8 cellular contexts compared by ENCODE assay signal in genomic region chr17:16229912-16230561, GRCh38. TPM values are rescaled to one million over a fixed set of nuclear protein-coding genes. Genes with fewer than 3 reads are reported as not detected.
DNase-seq lines count a peak whose midpoint lies in the region; ATAC-seq, FAIRE-seq and TF ChIP-seq lines count a peak whose summit lies in the region.
"Not testable (repeated sequence)": the region's sequence is repeated elsewhere in the genome, so short reads cannot be mapped to it uniquely, and the experiment has no call there.

No MANE protein-coding gene starts in this region.

- CTCF ChIA-PET in A549 (lab: Yijun Ruan, JAX), result interaction anchor here (1.6 kb wide), 1 partner anchor 134 kb away, joined by 5 read pairs; no protein-coding TSS in a partner anchor

- not testable (repeated sequence) for TF ChIP-seq EP300 in A549 (IDR thresholded peaks at IDR 0.05)

- peaks cover 29% of the 10 kb centered on the region for H3K79me2 ChIP-seq in DND-41 (ENCODE audit: insufficient read depth, low read length)
- not testable (repeated sequence) for H3K79me2 ChIP-seq in Loucy (ENCODE audit: insufficient read depth, low read length)
- peaks cover 38% of the 10 kb centered on the region for H3K79me2 ChIP-seq in osteoblast (ENCODE audit: insufficient read depth, low read length)

- not testable (repeated sequence) for H3K27me3 ChIP-seq in DND-41 (ENCODE audit: insufficient read depth, low read length, poor library complexity); Loucy (ENCODE audit: insufficient read depth, low read length, poor library complexity, severe bottlenecking); osteoblast (ENCODE audit: insufficient read depth, low read length)

- TF ChIP-seq CTCF in A549 (IDR thresholded peaks at IDR 0.05); DND-41 (IDR thresholded peaks at IDR 0.05; ENCODE audit: borderline replicate concordance, extremely low read depth, low read length, poor library complexity, severe bottlenecking); Loucy (conservative IDR thresholded peaks at IDR 0.05; ENCODE audit: low read length); osteoblast (IDR thresholded peaks at IDR 0.05; ENCODE audit: extremely low read depth, low read depth, low read length): not testable (repeated sequence)

- not testable (repeated sequence) for TF ChIP-seq POLR2A in A549 (IDR thresholded peaks at IDR 0.05; ENCODE audit: low read length)

- not testable (repeated sequence) for H4K20me1 ChIP-seq in DND-41 (ENCODE audit: insufficient read depth, low read length); Loucy (ENCODE audit: insufficient read depth, low read length, poor library complexity, severe bottlenecking); osteoblast (ENCODE audit: insufficient read depth, low read length)

- not testable (repeated sequence) for H3F3A ChIP-seq in Loucy (ENCODE audit: low read depth)

- POLR2A ChIA-PET in A549 (lab: Yijun Ruan, JAX), result interaction anchor here (0.7 to 2.5 kb wide), 2 partner anchors 13 to 15 kb away, joined by 3 to 14 read pairs; partner anchors contain the start of genes NCOR1 and PIGL

- not testable (repeated sequence) for H3K9me3 Mint-ChIP-seq in activated CD4-positive, alpha-beta T cell treated with anti-CD3 and anti-CD28 coated beads, Interleukin-2, amount 10 ng/mL, durations not matched to agents 24 days and 14 days; activated T-cell treated with anti-CD3 and anti-CD28 coated beads, Interleukin-2, amount 50 U/mL, for 4 hours; activated naive CD4-positive, alpha-beta T cell treated with anti-CD3 and anti-CD28 coated beads, Interleukin-2, amount 50 U/mL, for 72 hours

- H3K4me2 ChIP-seq in A549; DND-41 (ENCODE audit: insufficient read depth, low read length): not testable (repeated sequence)
- H3K4me2 ChIP-seq in Loucy (ENCODE audit: low read depth, low read length, poor library complexity, severe bottlenecking) (peak overlapping the region; percentile 56), osteoblast (ENCODE audit: insufficient read depth, low read length) (peak overlapping the region; percentile 1)

- not testable (repeated sequence) for DNase-seq in A549 (ENCODE audit: low read depth in 1 of 2, low spot score in 1 of 2); DND-41; activated CD4-positive, alpha-beta T cell treated with anti-CD3 and anti-CD28 coated beads, Interleukin-2, amount 10 ng/mL, durations not matched to agents 24 days and 14 days; activated T-cell treated with anti-CD3 and anti-CD28 coated beads, Interleukin-2, amount 50 U/mL, for 4 hours; activated naive CD4-positive, alpha-beta T cell treated with anti-CD3 and anti-CD28 coated beads, Interleukin-2, amount 50 U/mL, for 72 hours (ENCODE audit: low spot score in 2 of 2); osteoblast (ENCODE audit: insufficient read length, low spot score, missing footprints)
- peak; percentile 26 for DNase-seq in ecto neural progenitor cell (ENCODE audit: low spot score)

- H3K4me1 Mint-ChIP-seq in activated CD4-positive, alpha-beta T cell treated with anti-CD3 and anti-CD28 coated beads, Interleukin-2, amount 10 ng/mL, durations not matched to agents 24 days and 14 days, result peaks cover 15% of the 10 kb centered on the region
- H3K4me1 Mint-ChIP-seq in activated T-cell treated with anti-CD3 and anti-CD28 coated beads, Interleukin-2, amount 50 U/mL, for 4 hours (ENCODE audit: low read depth), result peaks cover 24% of the 10 kb centered on the region

- not testable (repeated sequence) for H3K9ac ChIP-seq in DND-41 (ENCODE audit: low read depth, low read length)
- H3K9ac ChIP-seq in Loucy (ENCODE audit: low read depth, low read length, poor library complexity, severe bottlenecking), result peak overlapping the region; percentile 9

- H3K36me3 Mint-ChIP-seq in activated CD4-positive, alpha-beta T cell treated with anti-CD3 and anti-CD28 coated beads, Interleukin-2, amount 10 ng/mL, durations not matched to agents 24 days and 14 days (ENCODE audit: low read depth), result peaks cover 24% of the 10 kb centered on the region
- peaks cover 13% of the 10 kb centered on the region for H3K36me3 Mint-ChIP-seq in activated T-cell treated with anti-CD3 and anti-CD28 coated beads, Interleukin-2, amount 50 U/mL, for 4 hours (ENCODE audit: insufficient read depth)
- H3K36me3 Mint-ChIP-seq in activated naive CD4-positive, alpha-beta T cell treated with anti-CD3 and anti-CD28 coated beads, Interleukin-2, amount 50 U/mL, for 72 hours, result not testable (repeated sequence)

- not testable (repeated sequence) for H3K4me3 ChIP-seq in A549; DND-41 (ENCODE audit: low read depth in 1 of 2, low read length in 2 of 2); osteoblast (ENCODE audit: insufficient read depth, low read length)
- peak overlapping the region; percentile 30 for H3K4me3 ChIP-seq in Loucy (ENCODE audit: low read length, poor library complexity, severe bottlenecking)

- H2AFZ ChIP-seq in DND-41 (ENCODE audit: low read depth, low read length); osteoblast (ENCODE audit: low read length): not testable (repeated sequence)
- H2AFZ ChIP-seq in Loucy (ENCODE audit: low read length), result peak overlapping the region; percentile 23

- not testable (repeated sequence) for TF ChIP-seq RAD21 in A549 (conservative IDR thresholded peaks at IDR 0.05 in 1 of 2, IDR thresholded peaks at IDR 0.05 in 1 of 2)

- not testable (repeated sequence) for H3K4me1 ChIP-seq in A549; DND-41 (ENCODE audit: insufficient read depth, low read length); osteoblast (ENCODE audit: insufficient read depth, low read length)
- peaks cover 11% of the 10 kb centered on the region for H3K4me1 ChIP-seq in Loucy (ENCODE audit: insufficient read depth, low read length, poor library complexity, severe bottlenecking)

- H3K9me3 ChIP-seq in A549; DND-41 (ENCODE audit: insufficient read depth, low read length, severe bottlenecking); Loucy (ENCODE audit: insufficient read depth, low read depth, low read length); osteoblast (ENCODE audit: low read depth, low read length): not testable (repeated sequence)

- H3K27ac Mint-ChIP-seq in activated CD4-positive, alpha-beta T cell treated with anti-CD3 and anti-CD28 coated beads, Interleukin-2, amount 10 ng/mL, durations not matched to agents 24 days and 14 days, result peak overlapping the region; percentile 82
- peak overlapping the region; percentile 88 to 95 for H3K27ac Mint-ChIP-seq in activated naive CD4-positive, alpha-beta T cell treated with anti-CD3 and anti-CD28 coated beads, Interleukin-2, amount 50 U/mL, for 72 hours

- peak overlapping the region; percentile 69 for H3K4me3 Mint-ChIP-seq in activated CD4-positive, alpha-beta T cell treated with anti-CD3 and anti-CD28 coated beads, Interleukin-2, amount 10 ng/mL, durations not matched to agents 24 days and 14 days
- peak overlapping the region; percentile 48 for H3K4me3 Mint-ChIP-seq in activated T-cell treated with anti-CD3 and anti-CD28 coated beads, Interleukin-2, amount 50 U/mL, for 4 hours

- FAIRE-seq in A549 (lab: Jason Lieb, UNC), result peak; percentile 18

- intact Hi-C loops in activated CD4-positive, alpha-beta T cell treated with anti-CD3 and anti-CD28 coated beads, Interleukin-2, amount 10 ng/mL, durations not matched to agents 24 days and 14 days (cut with micrococcal nuclease), result loop anchor here (1.0 kb wide), 2 partner anchors 15 to 56 kb away; partner anchors contain the start of gene NCOR1

- not testable (repeated sequence) for H3K36me3 ChIP-seq in DND-41 (ENCODE audit: insufficient read depth, low read length); Loucy (ENCODE audit: insufficient read depth, low read length); osteoblast (ENCODE audit: insufficient read depth, low read length)

- H3K27ac ChIP-seq in A549; DND-41 (ENCODE audit: low read length): not testable (repeated sequence)
- H3K27ac ChIP-seq in osteoblast (ENCODE audit: low read depth, low read length), result peak overlapping the region; percentile 28

- 93% methylated on average over 8 of the region's 8 CpGs for WGBS in A549 (ENCODE audit: missing lambda C conversion rate)

- not testable (repeated sequence) for H3K27me3 Mint-ChIP-seq in activated CD4-positive, alpha-beta T cell treated with anti-CD3 and anti-CD28 coated beads, Interleukin-2, amount 10 ng/mL, durations not matched to agents 24 days and 14 days; activated T-cell treated with anti-CD3 and anti-CD28 coated beads, Interleukin-2, amount 50 U/mL, for 4 hours (ENCODE audit: low read depth)

- H3K9me2 ChIP-seq in Loucy (replicated peaks; ENCODE audit: low read depth, low read length), result not testable (repeated sequence)

- not testable (repeated sequence) for ATAC-seq in A549; activated T-cell treated with anti-CD3 and anti-CD28 coated beads, Interleukin-2, amount 50 U/mL, for 4 hours
- peak; percentile 39; the same call in 1 of the 3 replicates for ATAC-seq in DND-41 (ENCODE audit: insufficient read depth, low read depth)
- ATAC-seq in activated naive CD4-positive, alpha-beta T cell treated with anti-CD3 and anti-CD28 coated beads, Interleukin-2, amount 50 U/mL, for 72 hours, result peak; percentile 30 to 31

RNA-seq across cellular contexts. Expression of gene PIGL, which starts 13.0 kb away (rescaled TPM):
- polyA plus RNA-seq in A549 (2011; rRNA removed) (34.1 and 35.1 TPM in 2 replicates), A549 (2017; fragmentation: RNase III; extraction: RNeasy Plus Mini Kit Qiagen cat#74134 plus additional on column Dnase treatment) (25.5 to 28.6 TPM (median 27.5 TPM) in 3 replicates)
- polyA plus RNA-seq in A549 (2012; cell fraction: cytosol; rRNA removed), result 23.0 and 25.9 TPM in 2 replicates
- polyA plus RNA-seq in A549 (2012; cell fraction: nucleus; rRNA removed), result 80.6 and 105 TPM in 2 replicates
- 21.4 and 25.7 TPM in 2 replicates for polyA minus RNA-seq in A549 (2011; rRNA and poly(A)+ RNA removed)
- 41.5 and 42.7 TPM in 2 replicates for total RNA-seq in activated CD4-positive, alpha-beta T cell treated with anti-CD3 and anti-CD28 coated beads, Interleukin-2, amount 10 ng/mL, durations not matched to agents 24 days and 14 days
- total RNA-seq in activated T-cell treated with anti-CD3 and anti-CD28 coated beads, Interleukin-2, amount 50 U/mL, for 4 hours, result 10 to 100 TPM; 32.7 to 44.7 (median 35.0) TPM
- 10 to 100 TPM; 39.2 to 40.2 TPM for total RNA-seq in activated naive CD4-positive, alpha-beta T cell treated with anti-CD3 and anti-CD28 coated beads, Interleukin-2, amount 50 U/mL, for 72 hours
- total RNA-seq in osteoblast, result 21.8 and 23.5 TPM in 2 replicates

RNA-seq across cellular contexts. Expression of gene NCOR1, which starts 14.7 kb away (rescaled TPM):
- 190 and 194 TPM in 2 replicates for polyA plus RNA-seq in A549 (2011; rRNA removed)
- polyA plus RNA-seq in A549 (2012; cell fraction: cytosol; rRNA removed), result 71.3 and 73.9 TPM in 2 replicates
- 96.6 and 113 TPM in 2 replicates for polyA plus RNA-seq in A549 (2012; cell fraction: nucleus; rRNA removed)
- 60.8 to 65.5 TPM (median 65.5 TPM) in 3 replicates for polyA plus RNA-seq in A549 (2017; fragmentation: RNase III; extraction: RNeasy Plus Mini Kit Qiagen cat#74134 plus additional on column Dnase treatment)
- 421 and 515 TPM in 2 replicates for polyA minus RNA-seq in A549 (2011; rRNA and poly(A)+ RNA removed)
- 119 and 133 TPM in 2 replicates for total RNA-seq in activated CD4-positive, alpha-beta T cell treated with anti-CD3 and anti-CD28 coated beads, Interleukin-2, amount 10 ng/mL, durations not matched to agents 24 days and 14 days
- 100 to 1,000 TPM in 1 of 3 donors, 10 to 100 TPM in 2; 86.4 to 107 (median 92.2) TPM for total RNA-seq in activated T-cell treated with anti-CD3 and anti-CD28 coated beads, Interleukin-2, amount 50 U/mL, for 4 hours
- 100 to 1,000 TPM; 143 to 153 TPM for total RNA-seq in activated naive CD4-positive, alpha-beta T cell treated with anti-CD3 and anti-CD28 coated beads, Interleukin-2, amount 50 U/mL, for 72 hours
- total RNA-seq in osteoblast, result 70.7 and 86.9 TPM in 2 replicates
